In genomic region chr17:7253082-7253481, GRCh38 we compare ENCODE assay signal across 8 cellular contexts. TPM values are rescaled to one million over a fixed set of nuclear protein-coding genes. Genes with fewer than 3 reads are reported as not detected.
A peak's percentile ranks its signal among the peaks of the same experiment; 100 is the strongest.
DNase-seq lines count a peak whose midpoint lies in the region; ATAC-seq, FAIRE-seq and TF ChIP-seq lines count a peak whose summit lies in the region.

No MANE protein-coding gene starts in this region.

- H3K9me3 Mint-ChIP-seq in activated CD8-positive, alpha-beta memory T cell treated with anti-CD3 and anti-CD28 coated beads, Interleukin-2, amount 10 ng/mL, durations not matched to agents 7 days and 5 days (ENCODE audit: low read depth) = no peaks in the 10 kb centered on the region
- no peaks in the 10 kb centered on the region for H3K9me3 Mint-ChIP-seq in activated naive CD8-positive, alpha-beta T cell treated with anti-CD3 and anti-CD28 coated beads, Interleukin-2, amount 50 U/mL, for 24 hours

- intact Hi-C loops in kidney (cut with DNase I) = no loop called here

- H3K4me1 ChIP-seq in kidney (ENCODE audit: control insufficient read depth in 1 of 2, insufficient read depth in 1 of 2, low read depth in 1 of 2, low read length in 2 of 2) = peaks cover 19 to 25% of the 10 kb centered on the region in 2 donors
- peaks cover 12% of the 10 kb centered on the region for H3K4me1 ChIP-seq in thymus (ENCODE audit: control insufficient read depth, insufficient read depth, low read length)

- H3K9me3 ChIP-seq in kidney (ENCODE audit: control insufficient read depth in 1 of 2, low read length in 2 of 2) (no peaks in the 10 kb centered on the region), thymus (ENCODE audit: control insufficient read depth) (no peaks in the 10 kb centered on the region)

- WGBS in thymus = 93% methylated on average over 5 of the region's 5 CpGs

- peaks cover 41% of the 10 kb centered on the region for H3K4me1 Mint-ChIP-seq in activated CD8-positive, alpha-beta memory T cell treated with anti-CD3 and anti-CD28 coated beads, Interleukin-2, amount 10 ng/mL, durations not matched to agents 7 days and 5 days
- H3K4me1 Mint-ChIP-seq in activated naive CD8-positive, alpha-beta T cell treated with anti-CD3 and anti-CD28 coated beads, Interleukin-2, amount 50 U/mL, for 24 hours = peaks cover 51% of the 10 kb centered on the region

- H3K27ac ChIP-seq in kidney (ENCODE audit: low read depth in 2 of 2, low read length in 2 of 2) (peak overlapping the region; percentile 99 to 100), thymus (ENCODE audit: low read depth) (no peak overlapping the region)

- peak overlapping the region in 1 of 2 donors; percentile 91 for H3K9ac ChIP-seq in kidney (ENCODE audit: low read length in 2 of 2)

- no peaks in the 10 kb centered on the region for H3K27me3 Mint-ChIP-seq in activated CD8-positive, alpha-beta memory T cell treated with anti-CD3 and anti-CD28 coated beads, Interleukin-2, amount 10 ng/mL, durations not matched to agents 7 days and 5 days
- peaks cover 2% of the 10 kb centered on the region for H3K27me3 Mint-ChIP-seq in activated naive CD8-positive, alpha-beta T cell treated with anti-CD3 and anti-CD28 coated beads, Interleukin-2, amount 50 U/mL, for 24 hours

- DNase-seq in activated CD8-positive, alpha-beta memory T cell treated with anti-CD3 and anti-CD28 coated beads, Interleukin-2, amount 10 ng/mL, durations not matched to agents 7 days and 5 days = no peak
- no peak for DNase-seq in activated CD8-positive, alpha-beta memory T cell treated with anti-CD3 and anti-CD28 coated beads, Interleukin-2, amount 50 U/mL, for 4 hours
- no peak for DNase-seq in activated naive CD8-positive, alpha-beta T cell treated with anti-CD3 and anti-CD28 coated beads, Interleukin-2, amount 50 U/mL, for 24 hours
- DNase-seq in kidney = no peak
- DNase-seq in dermis blood vessel endothelial cell = no peak
- no peak for DNase-seq in cerebellar cortex (ENCODE audit: low spot score)

- H3K4me3 ChIP-seq in kidney (ENCODE audit: low read length in 2 of 2) = peak overlapping the region; percentile 86 to 90
- peak overlapping the region; percentile 88 for H3K4me3 ChIP-seq in thymus (ENCODE audit: low read length)

- peak overlapping the region; percentile 91 for H3K4me3 Mint-ChIP-seq in activated CD8-positive, alpha-beta memory T cell treated with anti-CD3 and anti-CD28 coated beads, Interleukin-2, amount 10 ng/mL, durations not matched to agents 7 days and 5 days
- H3K4me3 Mint-ChIP-seq in activated naive CD8-positive, alpha-beta T cell treated with anti-CD3 and anti-CD28 coated beads, Interleukin-2, amount 50 U/mL, for 24 hours = peak overlapping the region; percentile 99

- H3K27ac Mint-ChIP-seq in activated CD8-positive, alpha-beta memory T cell treated with anti-CD3 and anti-CD28 coated beads, Interleukin-2, amount 10 ng/mL, durations not matched to agents 7 days and 5 days = peak overlapping the region; percentile 99
- H3K27ac Mint-ChIP-seq in activated naive CD8-positive, alpha-beta T cell treated with anti-CD3 and anti-CD28 coated beads, Interleukin-2, amount 50 U/mL, for 24 hours = peak overlapping the region; percentile 98

- peaks cover 21% of the 10 kb centered on the region for H3K36me3 Mint-ChIP-seq in activated CD8-positive, alpha-beta memory T cell treated with anti-CD3 and anti-CD28 coated beads, Interleukin-2, amount 10 ng/mL, durations not matched to agents 7 days and 5 days
- peaks cover 34% of the 10 kb centered on the region for H3K36me3 Mint-ChIP-seq in activated naive CD8-positive, alpha-beta T cell treated with anti-CD3 and anti-CD28 coated beads, Interleukin-2, amount 50 U/mL, for 24 hours (ENCODE audit: low read depth)

- H3K36me3 ChIP-seq in kidney (ENCODE audit: control insufficient read depth in 1 of 2, insufficient read depth in 2 of 2, low read length in 2 of 2) (peaks cover 6 to 20% of the 10 kb centered on the region in 2 donors), thymus (ENCODE audit: control insufficient read depth, insufficient read depth) (peaks cover 26% of the 10 kb centered on the region)

- ATAC-seq in activated CD8-positive, alpha-beta memory T cell treated with anti-CD3 and anti-CD28 coated beads, Interleukin-2, amount 10 ng/mL, durations not matched to agents 7 days and 5 days = no peak
- ATAC-seq in activated naive CD8-positive, alpha-beta T cell treated with anti-CD3 and anti-CD28 coated beads, Interleukin-2, amount 50 U/mL, for 24 hours = no peak
- ATAC-seq in GM21717 (IDR thresholded peaks at IDR 0.05; ENCODE audit: unreplicated experiment) = no peak

- no peak for TF ChIP-seq CTCF in kidney (IDR thresholded peaks at IDR 0.05; ENCODE audit: borderline replicate concordance, extremely low read depth, insufficient read depth)

- no peak for FAIRE-seq in kidney (lab: Jason Lieb, UNC)

- CTCF ChIA-PET in activated CD8-positive, alpha-beta memory T cell treated with anti-CD3 and anti-CD28 coated beads, Interleukin-2, amount 10 ng/mL, durations not matched to agents 7 days and 5 days (lab: Charles Lee) = no interaction called here

- H3K27me3 ChIP-seq in thymus (ENCODE audit: control insufficient read depth, insufficient read depth) = no peaks in the 10 kb centered on the region

RNA-seq across cellular contexts. Expression of gene ELP5, which starts 1.1 kb away (rescaled TPM):
- 10 to 100 TPM; 56.5 to 70.4 TPM for total RNA-seq in activated CD8-positive, alpha-beta memory T cell treated with anti-CD3 and anti-CD28 coated beads, Interleukin-2, amount 10 ng/mL, durations not matched to agents 7 days and 5 days
- total RNA-seq in kidney = 41.9 TPM
- polyA plus RNA-seq in kidney (ENCODE audit: insufficient read depth, low read depth, low replicate concordance) = 110 TPM
- 35.9 TPM for polyA plus RNA-seq in thymus
- total RNA-seq in dermis blood vessel endothelial cell = 33.0 and 52.2 TPM in 2 replicates

RNA-seq across cellular contexts. Expression of gene CTDNEP1, which starts 1.5 kb away (rescaled TPM):
- 100 to 1,000 TPM; 162 to 192 TPM for total RNA-seq in activated CD8-positive, alpha-beta memory T cell treated with anti-CD3 and anti-CD28 coated beads, Interleukin-2, amount 10 ng/mL, durations not matched to agents 7 days and 5 days
- 113 TPM for total RNA-seq in kidney
- polyA plus RNA-seq in kidney (ENCODE audit: insufficient read depth, low read depth, low replicate concordance) = 124 TPM
- polyA plus RNA-seq in thymus = 79.7 TPM
- 25.2 and 56.5 TPM in 2 replicates for total RNA-seq in dermis blood vessel endothelial cell

RNA-seq across cellular contexts. Expression of gene CLDN7, which starts 9.2 kb away (rescaled TPM):
- 1 to 10 TPM in 1 of 2 experiments, under 1 TPM in 1; 0.66 to 1.9 TPM for total RNA-seq in activated CD8-positive, alpha-beta memory T cell treated with anti-CD3 and anti-CD28 coated beads, Interleukin-2, amount 10 ng/mL, durations not matched to agents 7 days and 5 days
- total RNA-seq in kidney (233 TPM), dermis blood vessel endothelial cell (2.4 and 5.3 TPM in 2 replicates)
- polyA plus RNA-seq in kidney (ENCODE audit: insufficient read depth, low read depth, low replicate concordance) (119 TPM), thymus (34.9 TPM)

RNA-seq across cellular contexts. Expression of gene GABARAP, which starts 10.8 kb away (rescaled TPM):
- total RNA-seq in activated CD8-positive, alpha-beta memory T cell treated with anti-CD3 and anti-CD28 coated beads, Interleukin-2, amount 10 ng/mL, durations not matched to agents 7 days and 5 days = 100 to 1,000 TPM; 207 to 231 TPM
- 477 TPM for total RNA-seq in kidney
- 1,483 TPM for polyA plus RNA-seq in kidney (ENCODE audit: insufficient read depth, low read depth, low replicate concordance)
- polyA plus RNA-seq in thymus = 846 TPM
- 148 and 196 TPM in 2 replicates for total RNA-seq in dermis blood vessel endothelial cell

RNA-seq across cellular contexts. Expression of gene PHF23, which starts 13.8 kb away (rescaled TPM):
- 10 to 100 TPM; 42.1 to 53.2 TPM for total RNA-seq in activated CD8-positive, alpha-beta memory T cell treated with anti-CD3 and anti-CD28 coated beads, Interleukin-2, amount 10 ng/mL, durations not matched to agents 7 days and 5 days
- total RNA-seq in kidney = 28.1 TPM
- 48.5 TPM for polyA plus RNA-seq in kidney (ENCODE audit: insufficient read depth, low read depth, low replicate concordance)
- 47.5 TPM for polyA plus RNA-seq in thymus
- total RNA-seq in dermis blood vessel endothelial cell = 41.4 and 42.8 TPM in 2 replicates

Comparison
In these comparisons a context has a peak if more than half of its experiments do, and no peak if none do; other contexts are left out.
1. RNA of gene CLDN7, which starts 9.2 kb away (total RNA-seq): 233 TPM in kidney (single experiment); 2.4 to 5.3 TPM in dermis blood vessel endothelial cell and 0.66 to 1.9 TPM in activated CD8-positive, alpha-beta memory T cell treated with anti-CD3 and anti-CD28 coated beads, Interleukin-2, amount 10 ng/mL, durations not matched to agents 7 days and 5 days; every median in the first group is over 10 times any median in the second.